Comparison of ENCODE assay signal across 18 cellular contexts in genomic region chr1:53583021-53583902, GRCh38.
DNase-seq lines count a peak whose midpoint lies in the region; ATAC-seq, FAIRE-seq and TF ChIP-seq lines count a peak whose summit lies in the region.
"Had no signal": no experiment of that assay in that cellular context is flagged by ENCODE, and none has a peak within 500 bp of the region (broad histone marks: within the 10 kb centered on the region; RNA-seq: fewer than 3 reads in every experiment).

No MANE protein-coding gene starts in this region.

- H3K36me3 Mint-ChIP-seq in immature natural killer cell, result peaks cover 0 to 4% (median 0%) of the 10 kb centered on the region in 3 donors
- H3K36me3 Mint-ChIP-seq: memory B cell had no signal

- H3K4me3 Mint-ChIP-seq in immature natural killer cell, result peak overlapping the region in 3 of 5 donors; percentile 16 to 47 (median 46)
- H3K4me3 Mint-ChIP-seq: memory B cell had no signal

- intact Hi-C loops in cardiac septum (cut with DNase I), result no loop called here
- intact Hi-C loops in Right ventricle myocardium inferior (cut with DNase I), result no loop called here
- intact Hi-C loops in upper lobe of right lung (cut with DNase I), result no loop called here

- peak overlapping the region in 5 of 6 donors; percentile 77 to 92 (median 89) for H3K27ac Mint-ChIP-seq in immature natural killer cell
- H3K27ac Mint-ChIP-seq: memory B cell had no signal

- peaks cover 0 to 4% (median 0%) of the 10 kb centered on the region in 6 donors for H3K9me3 Mint-ChIP-seq in immature natural killer cell
- H3K9me3 Mint-ChIP-seq: memory B cell had no signal

- H3K27ac ChIP-seq in upper lobe of right lung (no peak overlapping the region), small intestine (ENCODE audit: low read depth in 1 of 2, low read length in 1 of 2) (no peak overlapping the region)

- DNase-seq in cardiac septum (ENCODE audit: low spot score) (peak; percentile 44), Right ventricle myocardium inferior (ENCODE audit: missing footprints) (no peak), adipocyte (ENCODE audit: low read depth) (peak; percentile 75), immature natural killer cell (no peak), upper lobe of right lung (peak; percentile 34), small intestine (no peak), RPMI8226 (no peak)
- DNase-seq in effector CD4-positive, alpha-beta T cell, result no peak
- DNase-seq: activated CD4-positive, alpha-beta T cell treated with anti-CD3 and anti-CD28 coated beads for 4 hours; central memory CD4-positive, alpha-beta T cell; GF-D8; H7; NCI-H446; retina; T-helper 9 cell had no signal

- no peaks in the 10 kb centered on the region for H3K36me3 ChIP-seq in adipocyte (ENCODE audit: control insufficient read depth, insufficient read depth, low read length, severe bottlenecking)
- no peaks in the 10 kb centered on the region for H3K36me3 ChIP-seq in upper lobe of right lung
- no peaks in the 10 kb centered on the region for H3K36me3 ChIP-seq in small intestine (ENCODE audit: control insufficient read depth in 2 of 2, insufficient read depth in 2 of 2, low read length in 2 of 2)

- no peak for TF ChIP-seq CTCF in upper lobe of right lung (IDR thresholded peaks at IDR 0.05)

- H3K27me3 ChIP-seq in adipocyte (replicated peaks; ENCODE audit: control insufficient read depth, insufficient read depth, low read length) (peaks cover 26% of the 10 kb centered on the region), upper lobe of right lung (no peaks in the 10 kb centered on the region), small intestine (ENCODE audit: control insufficient read depth in 2 of 2, insufficient read depth in 2 of 2, low read length in 2 of 2) (no peaks in the 10 kb centered on the region)

- no peak overlapping the region for H3K9ac ChIP-seq in adipocyte (ENCODE audit: low read length)

- 81 to 89% (median 85%) methylated on average over 13 of the region's 13 CpGs for WGBS in small intestine, 3 donors

- H3K4me3 ChIP-seq in adipocyte (ENCODE audit: low read length), result no peak overlapping the region
- H3K4me3 ChIP-seq in upper lobe of right lung, result no peak overlapping the region
- H3K4me3 ChIP-seq in small intestine (ENCODE audit: low read depth in 1 of 2, low read length in 2 of 2), result no peak overlapping the region

- ATAC-seq in Right ventricle myocardium inferior, result no peak
- no peak for ATAC-seq in upper lobe of right lung

- no peaks in the 10 kb centered on the region for H3K9me3 ChIP-seq in adipocyte (ENCODE audit: control insufficient read depth, low read length)
- no peaks in the 10 kb centered on the region for H3K9me3 ChIP-seq in upper lobe of right lung
- H3K9me3 ChIP-seq in small intestine (ENCODE audit: control insufficient read depth, low read depth), result no peaks in the 10 kb centered on the region

- FAIRE-seq in small intestine (lab: Jason Lieb, UNC), result no peak
- FAIRE-seq: endometrium, keratinocyte had no signal

- H3K27me3 Mint-ChIP-seq in immature natural killer cell (ENCODE audit: low read depth in 3 of 3), result peaks cover 6 to 29% (median 8%) of the 10 kb centered on the region in 3 donors

- H3K4me1 ChIP-seq in adipocyte (ENCODE audit: control insufficient read depth, insufficient read depth, low read length) (no peaks in the 10 kb centered on the region), upper lobe of right lung (no peaks in the 10 kb centered on the region), small intestine (ENCODE audit: control insufficient read depth in 2 of 2, insufficient read depth in 1 of 2, low read depth in 1 of 2, low read length in 1 of 2) (no peaks in the 10 kb centered on the region)

- peaks cover 53 to 60% of the 10 kb centered on the region in 2 donors for H3K4me1 Mint-ChIP-seq in immature natural killer cell
- H3K4me1 Mint-ChIP-seq: memory B cell had no signal

Comparison
In these comparisons a context has a peak if more than half of its experiments do, and no peak if none do; other contexts are left out.
1. DNase-seq: peak in cardiac septum (single experiment), adipocyte (single experiment) and upper lobe of right lung (single experiment); none in Right ventricle myocardium inferior (single experiment), immature natural killer cell (0 of 3), small intestine (single experiment), effector CD4-positive, alpha-beta T cell (single experiment) and RPMI8226 (single experiment).